Comparison of ENCODE assay signal across 12 cellular contexts in genomic region chr18:62288669-62289016, GRCh38.
A peak's percentile ranks its signal among the peaks of the same experiment; 100 is the strongest.
DNase-seq lines count a peak whose midpoint lies in the region; ATAC-seq and TF ChIP-seq lines count a peak whose summit lies in the region.
"Had no signal": no experiment of that assay in that cellular context is flagged by ENCODE, and none has a peak within 500 bp of the region (broad histone marks: within the 10 kb centered on the region; RNA-seq: fewer than 3 reads in every experiment).

No MANE protein-coding gene starts in this region.

- no peaks in the 10 kb centered on the region for H4K20me1 ChIP-seq in MM.1S (ENCODE audit: insufficient read depth, low read length)

- no peak overlapping the region for H3K27ac ChIP-seq in MM.1S (ENCODE audit: low read length)
- no peak overlapping the region for H3K27ac ChIP-seq in tibial artery
- H3K27ac ChIP-seq: gastroesophageal sphincter had no signal

- H3F3A ChIP-seq in MM.1S (ENCODE audit: insufficient read depth, low read length), result no peaks in the 10 kb centered on the region

- H3K9ac ChIP-seq in MM.1S (ENCODE audit: low read length), result no peak overlapping the region

- H3K4me3 ChIP-seq in NB4 (ENCODE audit: low read depth, low read length), result no peak overlapping the region
- no peak overlapping the region for H3K4me3 ChIP-seq in MM.1S (ENCODE audit: low read length)
- H3K4me3 ChIP-seq in tibial artery, result no peak overlapping the region
- H3K4me3 ChIP-seq: gastroesophageal sphincter had no signal

- no peak for TF ChIP-seq POLR2A in NB4 (IDR thresholded peaks at IDR 0.05; ENCODE audit: extremely low read depth, insufficient read length)

- peak; percentile 57 for DNase-seq in NB4 (ENCODE audit: low read depth)
- peak; percentile 49 for DNase-seq in pons (ENCODE audit: low spot score)
- DNase-seq in MM.1S, result no peak
- no peak for DNase-seq in HPDE6-E6E7 (ENCODE audit: extremely low spot score)
- DNase-seq in tibial artery, result no peak
- DNase-seq: activated effector memory CD4-positive, alpha-beta T cell treated with anti-CD3 and anti-CD28 coated beads, Interleukin-2, amount 50 U/mL, for 16 hours; Calu3; NCI-H748 treated with DMSO at 0.1 percent for 48 hours had no signal

- H3K9me3 ChIP-seq in MM.1S (replicated peaks; ENCODE audit: insufficient read depth, low read length) (no peaks in the 10 kb centered on the region), tibial artery (no peaks in the 10 kb centered on the region)
- H3K9me3 ChIP-seq: gastroesophageal sphincter had no signal

- H3K36me3 ChIP-seq in MM.1S (replicated peaks; ENCODE audit: insufficient read depth, low read length), result 0 out of 2 replicates have a peak, but pooled peaks cover 2% of the 10 kb centered on the region
- H3K36me3 ChIP-seq in tibial artery, result peaks cover 27 to 30% (median 29%) of the 10 kb centered on the region in 3 donors

- H3K4me2 ChIP-seq in MM.1S (ENCODE audit: low read depth, low read length), result no peak overlapping the region

- H3K4me1 ChIP-seq in MM.1S (ENCODE audit: low read length) (peaks cover 7% of the 10 kb centered on the region), tibial artery (peaks cover 0 to 9% (median 2%) of the 10 kb centered on the region in 4 donors)
- H3K4me1 ChIP-seq: gastroesophageal sphincter had no signal

- TF ChIP-seq CTCF in NB4 (IDR thresholded peaks at IDR 0.05; ENCODE audit: low read depth, low read length), result no peak
- TF ChIP-seq CTCF in MM.1S (IDR thresholded peaks at IDR 0.05; ENCODE audit: low read length), result no peak
- no peak for TF ChIP-seq CTCF in tibial artery (IDR thresholded peaks at IDR 0.05)

- no peaks in the 10 kb centered on the region for H3K9me2 ChIP-seq in MM.1S (replicated peaks; ENCODE audit: insufficient read depth, low read length)

- intact Hi-C loops in tibial artery (cut with DNase I; ENCODE audit: low total_unique reads), result loop anchor here (10.0 kb wide), 1 partner anchor 116 kb away; no protein-coding TSS in a partner anchor

- H3K27me3 ChIP-seq in MM.1S (replicated peaks; ENCODE audit: insufficient read depth, low read length) (no peaks in the 10 kb centered on the region), tibial artery (no peaks in the 10 kb centered on the region)
- H3K27me3 ChIP-seq: gastroesophageal sphincter had no signal

- no peak overlapping the region for H2AFZ ChIP-seq in MM.1S (ENCODE audit: low read length)

- ATAC-seq in GM18909 (IDR thresholded peaks at IDR 0.05; ENCODE audit: poor library complexity, unreplicated experiment) (peak; percentile 74), HG02852 (IDR thresholded peaks at IDR 0.05; ENCODE audit: unreplicated experiment) (peak; percentile 66), HG03039 (IDR thresholded peaks at IDR 0.05; ENCODE audit: unreplicated experiment) (no peak)
- ATAC-seq: gastroesophageal sphincter had no signal

- H3K79me2 ChIP-seq in MM.1S (ENCODE audit: low read length), result no peaks in the 10 kb centered on the region

Comparison
In these comparisons a context has a peak if more than half of its experiments do, and no peak if none do; other contexts are left out.
1. DNase-seq: peak in NB4 (single experiment) and pons (single experiment); none in MM.1S (single experiment), HPDE6-E6E7 (single experiment) and tibial artery (0 of 2).